ENCODE assay signal across 1 cellular context in the genomic region with DNA sequence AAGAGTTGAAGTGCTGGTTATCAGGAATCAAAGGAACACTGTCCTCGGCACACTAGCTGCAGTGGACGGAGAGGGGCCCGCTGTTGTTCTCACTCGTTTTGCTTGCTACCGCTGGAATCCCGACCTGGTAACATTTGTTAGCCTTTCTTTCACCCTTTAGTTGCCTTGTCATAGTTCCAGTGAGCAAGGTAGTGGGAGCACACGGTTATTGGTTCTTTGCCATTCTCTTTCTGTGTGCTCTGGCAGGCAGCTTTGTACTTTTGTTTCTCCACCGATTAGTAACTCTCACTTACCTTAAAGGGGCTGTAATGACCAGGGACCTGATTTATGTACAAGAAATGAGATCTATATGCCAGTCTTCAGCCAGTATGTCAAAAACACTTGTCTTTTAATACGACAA.
TF ChIP-seq lines count a peak whose summit lies in the region.

No MANE protein-coding gene starts in this region.

TF ChIP-seq in WTC11, 78 proteins besides CTCF, POLR2A, EP300 and RAD21 (continued from another document):
- no peak for TF ChIP-seq AR (CRISPR knock-in tag; IDR thresholded peaks at IDR 0.05)
- no peak for TF ChIP-seq ZNF671 (CRISPR knock-in tag; IDR thresholded peaks at IDR 0.05)
- TF ChIP-seq ERG (CRISPR knock-in tag; IDR thresholded peaks at IDR 0.05): no peak
- no peak for TF ChIP-seq JUN (CRISPR knock-in tag; IDR thresholded peaks at IDR 0.05)
- TF ChIP-seq PREB (CRISPR knock-in tag; IDR thresholded peaks at IDR 0.05; ENCODE audit: borderline replicate concordance): no peak
- TF ChIP-seq ATF2 (CRISPR knock-in tag; IDR thresholded peaks at IDR 0.05; ENCODE audit: borderline replicate concordance, low read depth): no peak
